Comparison of ENCODE assay signal across 8 cellular contexts in genomic region chr18:47931707-47932103, GRCh38. TPM values are rescaled to one million over a fixed set of nuclear protein-coding genes. Genes with fewer than 3 reads are reported as not detected.
DNase-seq lines count a peak whose midpoint lies in the region; ATAC-seq and TF ChIP-seq lines count a peak whose summit lies in the region.

No MANE protein-coding gene starts in this region.

- TF ChIP-seq CTCF in AG04449 (IDR thresholded peaks at IDR 0.05; ENCODE audit: insufficient read depth, low read length, missing control alignments) = no peak
- TF ChIP-seq CTCF in GM13977 (IDR thresholded peaks at IDR 0.05; ENCODE audit: extremely low read depth, insufficient read depth, missing control alignments) = peak; percentile 28
- TF ChIP-seq CTCF in fibroblast of the aortic adventitia (IDR thresholded peaks at IDR 0.05; ENCODE audit: insufficient read depth, low read length) = no peak
- TF ChIP-seq CTCF in prostate gland (IDR thresholded peaks at IDR 0.05) = no peak

- H3K27me3 Mint-ChIP-seq in activated CD8-positive, alpha-beta memory T cell treated with anti-CD3 and anti-CD28 coated beads, Interleukin-2, amount 10 ng/mL, durations not matched to agents 7 days and 5 days = no peaks in the 10 kb centered on the region

- POLR2A ChIA-PET in AG04449 (lab: Yijun Ruan, JAX) = no interaction called here

- no peaks in the 10 kb centered on the region for H3K9me3 ChIP-seq in prostate gland

- in situ Hi-C loops in GM13977 (cut with MboI; ENCODE audit: low pct_unique_long_range_greater_than_20kb, low sequenced_read_pairs, unreplicated experiment) = no loop called here

- H3K27ac Mint-ChIP-seq in activated CD8-positive, alpha-beta memory T cell treated with anti-CD3 and anti-CD28 coated beads, Interleukin-2, amount 10 ng/mL, durations not matched to agents 7 days and 5 days = peak overlapping the region; percentile 86

- 31% methylated on average over 8 of the region's 8 CpGs for WGBS in prostate gland

- H3K4me3 ChIP-seq in AG04449 (ENCODE audit: low read depth, low read length) = peak overlapping the region; percentile 83
- peak overlapping the region; percentile 79 for H3K4me3 ChIP-seq in fibroblast of the aortic adventitia (ENCODE audit: low read depth, low read length)
- H3K4me3 ChIP-seq in prostate gland = peak overlapping the region; percentile 86 to 95

- CTCF ChIA-PET in AG04449 (lab: Yijun Ruan, JAX) = no interaction called here
- CTCF ChIA-PET in activated CD8-positive, alpha-beta memory T cell treated with anti-CD3 and anti-CD28 coated beads, Interleukin-2, amount 10 ng/mL, durations not matched to agents 7 days and 5 days (lab: Charles Lee) = no interaction called here

- H3K4me3 Mint-ChIP-seq in activated CD8-positive, alpha-beta memory T cell treated with anti-CD3 and anti-CD28 coated beads, Interleukin-2, amount 10 ng/mL, durations not matched to agents 7 days and 5 days = peak overlapping the region; percentile 82

- H3K4me1 ChIP-seq in prostate gland (replicated peaks) = no peaks in the 10 kb centered on the region

- no peaks in the 10 kb centered on the region for H3K27me3 ChIP-seq in prostate gland (replicated peaks; ENCODE audit: insufficient read depth)

- peaks cover 10% of the 10 kb centered on the region for H3K36me3 Mint-ChIP-seq in activated CD8-positive, alpha-beta memory T cell treated with anti-CD3 and anti-CD28 coated beads, Interleukin-2, amount 10 ng/mL, durations not matched to agents 7 days and 5 days

- no peak for ATAC-seq in activated CD8-positive, alpha-beta memory T cell treated with anti-CD3 and anti-CD28 coated beads, Interleukin-2, amount 10 ng/mL, durations not matched to agents 7 days and 5 days
- no peak for ATAC-seq in GM18868 (IDR thresholded peaks at IDR 0.05; ENCODE audit: unreplicated experiment)
- no peak for ATAC-seq in GM19324 (IDR thresholded peaks at IDR 0.05; ENCODE audit: low FRiP score, unreplicated experiment)

- intact Hi-C loops in prostate gland (cut with DNase I) = no loop called here

- DNase-seq in AG04449 (ENCODE audit: low read depth, low spot score) (no peak), GM13977 (ENCODE audit: low spot score) (no peak), NCI-H345 treated with DMSO at 0.1 percent for 48 hours (lab: John Stamatoyannopoulos, UW; ENCODE audit: unreplicated experiment) (peak; percentile 71), fibroblast of the aortic adventitia (ENCODE audit: low read depth) (no peak), prostate gland (ENCODE audit: low spot score) (peak; percentile 17)
- DNase-seq in activated CD8-positive, alpha-beta memory T cell treated with anti-CD3 and anti-CD28 coated beads, Interleukin-2, amount 10 ng/mL, durations not matched to agents 7 days and 5 days = peak; percentile 61

- TF ChIP-seq POLR2A in prostate gland (IDR thresholded peaks at IDR 0.05) = no peak

- no peaks in the 10 kb centered on the region for H3K36me3 ChIP-seq in prostate gland

- H3K4me1 Mint-ChIP-seq in activated CD8-positive, alpha-beta memory T cell treated with anti-CD3 and anti-CD28 coated beads, Interleukin-2, amount 10 ng/mL, durations not matched to agents 7 days and 5 days = peaks cover 34% of the 10 kb centered on the region

- H3K27ac ChIP-seq in prostate gland = peak overlapping the region; percentile 96 to 97

- no peaks in the 10 kb centered on the region for H3K9me3 Mint-ChIP-seq in activated CD8-positive, alpha-beta memory T cell treated with anti-CD3 and anti-CD28 coated beads, Interleukin-2, amount 10 ng/mL, durations not matched to agents 7 days and 5 days (ENCODE audit: low read depth)

RNA-seq across cellular contexts. Expression of gene SMAD2, which starts 1.2 kb away (rescaled TPM):
- total RNA-seq in activated CD8-positive, alpha-beta memory T cell treated with anti-CD3 and anti-CD28 coated beads, Interleukin-2, amount 10 ng/mL, durations not matched to agents 7 days and 5 days = 100 to 1,000 TPM; 156 to 166 TPM
- 58.7 and 118 TPM in 2 replicates for total RNA-seq in fibroblast of the aortic adventitia (ENCODE audit: low replicate concordance)
- 10 to 100 TPM; 54.3 to 96.8 TPM for total RNA-seq in prostate gland

Comparison
In these comparisons a context has a peak if more than half of its experiments do, and no peak if none do; other contexts are left out.
1. DNase-seq: peak in NCI-H345 treated with DMSO at 0.1 percent for 48 hours (single experiment), activated CD8-positive, alpha-beta memory T cell treated with anti-CD3 and anti-CD28 coated beads, Interleukin-2, amount 10 ng/mL, durations not matched to agents 7 days and 5 days (single experiment) and prostate gland (single experiment); none in AG04449 (single experiment), GM13977 (single experiment) and fibroblast of the aortic adventitia (single experiment).
2. Peak in every context shown above with its lines, with median percentiles within 50 percentile points of each other: H3K4me3 ChIP-seq.